ENCODE assay signal across 1 cellular context in the genomic region with DNA sequence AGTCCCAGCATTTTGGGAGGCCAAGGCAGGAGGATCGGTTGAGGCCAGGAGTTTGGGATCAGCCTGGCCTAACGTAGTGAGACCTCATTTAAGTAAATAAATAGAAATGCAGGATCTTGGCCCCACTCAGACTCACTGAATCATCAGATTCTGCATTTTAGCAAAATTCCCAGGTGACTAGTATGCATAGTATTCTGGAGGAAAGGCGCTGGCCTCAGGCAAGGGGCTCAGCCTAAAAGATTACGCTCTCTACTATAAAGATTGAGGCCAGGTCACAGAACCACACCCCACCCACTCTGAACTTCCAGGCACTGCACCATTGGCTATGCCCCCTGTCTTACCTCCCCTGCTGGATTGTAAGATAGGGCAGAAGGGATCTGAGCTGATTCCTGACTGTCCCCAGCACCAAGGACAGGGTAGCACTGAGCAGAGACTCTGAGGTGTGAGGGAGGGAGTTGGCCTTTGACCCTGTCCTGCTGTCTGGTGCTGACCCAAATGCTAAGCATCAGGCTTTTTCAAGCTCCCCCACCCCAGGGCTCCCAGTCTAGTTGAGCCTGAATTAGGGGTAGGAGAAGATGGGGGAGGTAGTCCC.
TF ChIP-seq lines count a peak whose summit lies in the region.

No MANE protein-coding gene starts in this region.

TF ChIP-seq in HepG2, 621 proteins besides CTCF, POLR2A, EP300 and RAD21:
- TF ChIP-seq, protein P1, sequence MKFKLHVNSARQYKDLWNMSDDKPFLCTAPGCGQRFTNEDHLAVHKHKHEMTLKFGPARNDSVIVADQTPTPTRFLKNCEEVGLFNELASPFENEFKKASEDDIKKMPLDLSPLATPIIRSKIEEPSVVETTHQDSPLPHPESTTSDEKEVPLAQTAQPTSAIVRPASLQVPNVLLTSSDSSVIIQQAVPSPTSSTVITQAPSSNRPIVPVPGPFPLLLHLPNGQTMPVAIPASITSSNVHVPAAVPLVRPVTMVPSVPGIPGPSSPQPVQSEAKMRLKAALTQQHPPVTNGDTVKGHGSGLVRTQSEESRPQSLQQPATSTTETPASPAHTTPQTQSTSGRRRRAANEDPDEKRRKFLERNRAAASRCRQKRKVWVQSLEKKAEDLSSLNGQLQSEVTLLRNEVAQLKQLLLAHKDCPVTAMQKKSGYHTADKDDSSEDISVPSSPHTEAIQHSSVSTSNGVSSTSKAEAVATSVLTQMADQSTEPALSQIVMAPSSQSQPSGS (CRISPR knock-in tag; IDR thresholded peaks at IDR 0.05) = no peak
- TF ChIP-seq, protein P2, sequence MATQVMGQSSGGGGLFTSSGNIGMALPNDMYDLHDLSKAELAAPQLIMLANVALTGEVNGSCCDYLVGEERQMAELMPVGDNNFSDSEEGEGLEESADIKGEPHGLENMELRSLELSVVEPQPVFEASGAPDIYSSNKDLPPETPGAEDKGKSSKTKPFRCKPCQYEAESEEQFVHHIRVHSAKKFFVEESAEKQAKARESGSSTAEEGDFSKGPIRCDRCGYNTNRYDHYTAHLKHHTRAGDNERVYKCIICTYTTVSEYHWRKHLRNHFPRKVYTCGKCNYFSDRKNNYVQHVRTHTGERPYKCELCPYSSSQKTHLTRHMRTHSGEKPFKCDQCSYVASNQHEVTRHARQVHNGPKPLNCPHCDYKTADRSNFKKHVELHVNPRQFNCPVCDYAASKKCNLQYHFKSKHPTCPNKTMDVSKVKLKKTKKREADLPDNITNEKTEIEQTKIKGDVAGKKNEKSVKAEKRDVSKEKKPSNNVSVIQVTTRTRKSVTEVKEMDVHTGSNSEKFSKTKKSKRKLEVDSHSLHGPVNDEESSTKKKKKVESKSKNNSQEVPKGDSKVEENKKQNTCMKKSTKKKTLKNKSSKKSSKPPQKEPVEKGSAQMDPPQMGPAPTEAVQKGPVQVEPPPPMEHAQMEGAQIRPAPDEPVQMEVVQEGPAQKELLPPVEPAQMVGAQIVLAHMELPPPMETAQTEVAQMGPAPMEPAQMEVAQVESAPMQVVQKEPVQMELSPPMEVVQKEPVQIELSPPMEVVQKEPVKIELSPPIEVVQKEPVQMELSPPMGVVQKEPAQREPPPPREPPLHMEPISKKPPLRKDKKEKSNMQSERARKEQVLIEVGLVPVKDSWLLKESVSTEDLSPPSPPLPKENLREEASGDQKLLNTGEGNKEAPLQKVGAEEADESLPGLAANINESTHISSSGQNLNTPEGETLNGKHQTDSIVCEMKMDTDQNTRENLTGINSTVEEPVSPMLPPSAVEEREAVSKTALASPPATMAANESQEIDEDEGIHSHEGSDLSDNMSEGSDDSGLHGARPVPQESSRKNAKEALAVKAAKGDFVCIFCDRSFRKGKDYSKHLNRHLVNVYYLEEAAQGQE (IDR thresholded peaks at IDR 0.05; ENCODE audit: borderline replicate concordance in 1 of 2, low read depth in 1 of 2, low read length in 2 of 2) = peak in 1 of 2 experiments; percentile 18; a peak in 1 of 4 replicates
